ENCODE assay signal across 8 cellular contexts in the genomic region with DNA sequence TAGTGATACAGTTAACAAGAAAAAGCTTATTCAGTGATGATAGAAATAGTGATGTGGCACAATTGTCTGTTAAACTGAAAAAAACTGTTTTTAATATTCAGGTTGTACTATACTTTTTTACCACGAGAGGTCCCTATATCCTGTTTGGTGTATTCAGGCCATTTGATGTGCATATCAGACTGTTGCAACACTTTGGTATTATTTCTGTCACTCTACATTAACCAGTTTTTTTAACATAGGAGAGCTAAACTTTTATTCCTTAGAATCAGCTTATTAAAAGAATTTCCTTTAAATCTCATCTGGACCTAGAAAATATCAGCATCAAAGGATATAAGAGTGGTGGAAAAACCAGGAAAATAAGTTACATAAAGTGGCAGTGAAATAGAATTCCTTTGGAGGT. TPM values are rescaled to one million over a fixed set of nuclear protein-coding genes. Genes with fewer than 3 reads are reported as not detected.
DNase-seq lines count a peak whose midpoint lies in the region; ATAC-seq and TF ChIP-seq lines count a peak whose summit lies in the region.

No MANE protein-coding gene starts in this region.

- no peaks in the 10 kb centered on the region for H3K27me3 ChIP-seq in tibial nerve

- TF ChIP-seq POLR2A in tibial nerve (IDR thresholded peaks at IDR 0.05): no peak

- in situ Hi-C loops in astrocyte of the cerebellum (cut with HindIII; ENCODE audit: low sequenced_read_pairs): no loop called here

- TF ChIP-seq EP300 in tibial nerve (IDR thresholded peaks at IDR 0.05): no peak

- peak; percentile 71 for ATAC-seq in GM18868 (IDR thresholded peaks at IDR 0.05; ENCODE audit: unreplicated experiment)
- ATAC-seq in HG02623 (IDR thresholded peaks at IDR 0.05; ENCODE audit: unreplicated experiment): no peak

- peaks cover 0 to 11% (median 0%) of the 10 kb centered on the region in 4 donors for H3K4me1 ChIP-seq in tibial nerve

- H3K36me3 ChIP-seq in tibial nerve: peaks cover 0 to 4% (median 0%) of the 10 kb centered on the region in 3 donors

- WGBS in tibial nerve, 2 donors: 2 to 11% methylated on average over 1 of the region's 1 CpG

- DNase-seq in NCI-H2029 (lab: John Stamatoyannopoulos, UW) (peak; percentile 72), astrocyte of the cerebellum (ENCODE audit: low read depth) (peak; percentile 23), inferior parietal cortex (ENCODE audit: extremely low spot score) (peak; percentile 77), tibial nerve (ENCODE audit: low spot score in 2 of 2) (no peak), NCI-H187 (lab: John Stamatoyannopoulos, UW) (no peak)

- TF ChIP-seq CTCF in C4-2B (conservative IDR thresholded peaks at IDR 0.05) (peak; percentile 49), astrocyte of the cerebellum (IDR thresholded peaks at IDR 0.05; ENCODE audit: low read depth, low read length, missing control alignments) (peak; percentile 34), tibial nerve (IDR thresholded peaks at IDR 0.05) (peak; percentile 38 to 55 (median 49))

- H3K27ac ChIP-seq in C4-2B (no peak overlapping the region), tibial nerve (no peak overlapping the region)

- H3K4me3 ChIP-seq in astrocyte of the cerebellum (ENCODE audit: low read depth, low read length) (no peak overlapping the region), tibial nerve (no peak overlapping the region)

- no peaks in the 10 kb centered on the region for H3K9me3 ChIP-seq in tibial nerve

RNA-seq across cellular contexts. Expression of gene TSPYL4, which starts 36.8 kb away (rescaled TPM):
- total RNA-seq in tibial nerve: 10 to 100 TPM; 14.4 to 26.7 (median 20.9) TPM

Comparison
In these comparisons a context has a peak if more than half of its experiments do, and no peak if none do; other contexts are left out.
1. DNase-seq: peak in NCI-H2029 (single experiment), astrocyte of the cerebellum (single experiment) and inferior parietal cortex (single experiment); none in tibial nerve (0 of 2) and NCI-H187 (0 of 2).
2. Peak in every context shown above with its lines, with median percentiles within 50 percentile points of each other: CTCF ChIP-seq.